Comparison of ENCODE assay signal across 8 cellular contexts in genomic region chr1:116418091-116418830, GRCh38. TPM values are rescaled to one million over a fixed set of nuclear protein-coding genes. Genes with fewer than 3 reads are reported as not detected.
DNase-seq lines count a peak whose midpoint lies in the region; ATAC-seq and TF ChIP-seq lines count a peak whose summit lies in the region.

No MANE protein-coding gene starts in this region.

- H3K27ac ChIP-seq in colonic mucosa, result peak overlapping the region; percentile 2

- H3K9me3 ChIP-seq in colonic mucosa, result no peaks in the 10 kb centered on the region

- no peaks in the 10 kb centered on the region for H3K9me3 Mint-ChIP-seq in activated CD4-positive, alpha-beta T cell treated with anti-CD3 and anti-CD28 coated beads for 36 hours (ENCODE audit: low read depth)

- H3K27ac Mint-ChIP-seq in activated CD4-positive, alpha-beta T cell treated with anti-CD3 and anti-CD28 coated beads for 36 hours, result peak overlapping the region; percentile 88

- no peak for TF ChIP-seq CTCF in colonic mucosa (IDR thresholded peaks at IDR 0.05)

- H3K27me3 Mint-ChIP-seq in activated CD4-positive, alpha-beta T cell treated with anti-CD3 and anti-CD28 coated beads for 36 hours, result no peaks in the 10 kb centered on the region

- POLR2A ChIA-PET in activated CD4-positive, alpha-beta T cell treated with anti-CD3 and anti-CD28 coated beads for 36 hours (lab: Charles Lee), result interaction anchor here (0.6 to 1.1 kb wide), 2 partner anchors 43 to 426 kb away, joined by 3 read pairs; no protein-coding TSS in a partner anchor

- no peaks in the 10 kb centered on the region for H3K36me3 ChIP-seq in colonic mucosa

- peaks cover 9% of the 10 kb centered on the region for H3K4me1 ChIP-seq in colonic mucosa

- H3K36me3 Mint-ChIP-seq in activated CD4-positive, alpha-beta T cell treated with anti-CD3 and anti-CD28 coated beads for 36 hours (ENCODE audit: low read depth), result no peaks in the 10 kb centered on the region

- intact Hi-C loops in activated CD4-positive, alpha-beta T cell treated with anti-CD3 and anti-CD28 coated beads for 36 hours (cut with DNase I, micrococcal nuclease), result loop anchor here (1.0 to 10.0 kb wide), 10 partner anchors 28 to 1661 kb away; partner anchors contain the start of genes ATP1A1 (in 2 of the 2), CD58 (in 1 of the 2), CSDE1 (in 1 of the 2) and GDAP2 (in 1 of the 2)
- intact Hi-C loops in colonic mucosa (cut with DNase I), result no loop called here

- ATAC-seq in GM18873 (IDR thresholded peaks at IDR 0.05; ENCODE audit: low FRiP score, unreplicated experiment) (peak; percentile 71), HG03108 (IDR thresholded peaks at IDR 0.05; ENCODE audit: unreplicated experiment) (peak; percentile 79), left lobe of liver (peak; percentile 95)
- ATAC-seq in activated CD4-positive, alpha-beta T cell treated with anti-CD3 and anti-CD28 coated beads for 36 hours, result peak; percentile 88

- peaks cover 32% of the 10 kb centered on the region for H3K4me1 Mint-ChIP-seq in activated CD4-positive, alpha-beta T cell treated with anti-CD3 and anti-CD28 coated beads for 36 hours

- peak overlapping the region; percentile 80 to 85 for H3K9ac ChIP-seq in colonic mucosa (ENCODE audit: low read depth in 2 of 2, low read length in 2 of 2)

- H3K4me3 Mint-ChIP-seq in activated CD4-positive, alpha-beta T cell treated with anti-CD3 and anti-CD28 coated beads for 36 hours, result peak overlapping the region; percentile 92

- peak overlapping the region; percentile 51 for H3K4me3 ChIP-seq in colonic mucosa

- peak; percentile 77 for DNase-seq in AG08395 (ENCODE audit: low spot score)
- peak; percentile 82 for DNase-seq in NCI-H345 (lab: John Stamatoyannopoulos, UW)
- DNase-seq in activated CD4-positive, alpha-beta T cell treated with anti-CD3 and anti-CD28 coated beads for 36 hours, result peak; percentile 92
- DNase-seq in colonic mucosa, result peak; percentile 83
- peak; percentile 87 for DNase-seq in left lobe of liver (ENCODE audit: low spot score)
- DNase-seq in stimulated activated CD4-positive, alpha-beta T cell treated with anti-CD3 and anti-CD28 coated beads, Interleukin-2, amount 100 ng/mL, for 24 hours, result peak; percentile 86 to 90

- H3K27me3 ChIP-seq in colonic mucosa, result no peaks in the 10 kb centered on the region

- CTCF ChIA-PET in activated CD4-positive, alpha-beta T cell treated with anti-CD3 and anti-CD28 coated beads for 36 hours (lab: Charles Lee), result interaction anchor here (0.7 to 4.5 kb wide), 8 partner anchors 35 to 279 kb away, joined by 3 to 13 read pairs (median 6); no protein-coding TSS in a partner anchor

RNA-seq across cellular contexts. Expression of gene ATP1A1, which starts 45.2 kb away (rescaled TPM):
- total RNA-seq in activated CD4-positive, alpha-beta T cell treated with anti-CD3 and anti-CD28 coated beads for 36 hours, result 100 to 1,000 TPM; 247 to 257 TPM
- total RNA-seq in colonic mucosa, result 100 to 1,000 TPM; 718 to 936 TPM
- total RNA-seq in left lobe of liver, result 110 TPM

Comparison
In these comparisons a context has a peak if more than half of its experiments do, and no peak if none do; other contexts are left out.
1. Peak in every context shown above with its lines: DNase-seq, ATAC-seq, H3K4me3 ChIP-seq and H3K27ac ChIP-seq.